21 cellular contexts compared by ENCODE assay signal in genomic region chr6:2684766-2685754, GRCh38.
"Had no signal": no experiment of that assay in that cellular context is flagged by ENCODE, and none has a peak within 500 bp of the region (broad histone marks: within the 10 kb centered on the region; RNA-seq: fewer than 3 reads in every experiment).

No MANE protein-coding gene starts in this region.

- H3K27me3 ChIP-seq: gastrocnemius medialis, left lung, spleen, stomach, transverse colon had no signal

- H3K9me3 ChIP-seq: gastrocnemius medialis, left lung, psoas muscle, spleen, stomach, thoracic aorta, transverse colon had no signal

- H3K4me3 ChIP-seq: coronary artery, gastrocnemius medialis, left lung, lung, psoas muscle, spleen, stomach, thoracic aorta, transverse colon had no signal

- H3K27me3 Mint-ChIP-seq: naive B cell had no signal

- H3K27ac Mint-ChIP-seq: endodermal cell; naive B cell; nephron; stimulated activated naive B cell treated with anti-CD40 and anti-IgM and Interleukin-4, amounts not matched to agents 10 μg/mL and 1 μg/mL and 100 μg/mL, for 72 hours had no signal

- H3K9me3 Mint-ChIP-seq: endodermal cell; naive B cell; stimulated activated naive B cell treated with anti-CD40 and anti-IgM and Interleukin-4, amounts not matched to agents 10 μg/mL and 1 μg/mL and 100 μg/mL, for 72 hours had no signal

- H3K4me3 Mint-ChIP-seq: endodermal cell; naive B cell; nephron; stimulated activated naive B cell treated with anti-CD40 and anti-IgM and Interleukin-4, amounts not matched to agents 10 μg/mL and 1 μg/mL and 100 μg/mL, for 72 hours had no signal

- ATAC-seq: gastrocnemius medialis; left lung; psoas muscle; sciatic nerve; stimulated activated naive B cell treated with anti-CD40 and anti-IgM and Interleukin-4, amounts not matched to agents 10 μg/mL and 1 μg/mL and 100 μg/mL, for 72 hours had no signal

- H3K4me1 ChIP-seq: gastrocnemius medialis, left lung, psoas muscle, spleen, stomach, transverse colon had no signal

- H3K27ac ChIP-seq: coronary artery, gastrocnemius medialis, left lung, psoas muscle, spleen, stomach, thoracic aorta, transverse colon had no signal

- H3K36me3 Mint-ChIP-seq: stimulated activated naive B cell treated with anti-CD40 and anti-IgM and Interleukin-4, amounts not matched to agents 10 μg/mL and 1 μg/mL and 100 μg/mL, for 72 hours had no signal

- H3K4me1 Mint-ChIP-seq: endodermal cell; naive B cell; stimulated activated naive B cell treated with anti-CD40 and anti-IgM and Interleukin-4, amounts not matched to agents 10 μg/mL and 1 μg/mL and 100 μg/mL, for 72 hours had no signal

- H3K36me3 ChIP-seq: gastrocnemius medialis, left lung, spleen, stomach, thoracic aorta, transverse colon had no signal

- DNase-seq: effector CD4-positive, alpha-beta T cell; endodermal cell; gastrocnemius medialis; islet precursor cell; left lung; mesendoderm; naive B cell; psoas muscle; retina; spleen; stimulated activated CD4-positive, alpha-beta T cell treated with anti-CD3 and anti-CD28 coated beads, Interleukin-2, amount 100 ng/mL, for 24 hours; stimulated activated CD4-positive, alpha-beta T cell treated with anti-CD3 and anti-CD28 coated beads, Interleukin-4, amount 100 ng/mL, for 4 hours; stimulated activated naive B cell treated with anti-CD40 and anti-IgM and Interleukin-4, amounts not matched to agents 10 μg/mL and 1 μg/mL and 100 μg/mL, for 72 hours; stomach; substantia nigra; transverse colon had no signal
